ENCODE assay signal across 1 cellular context in genomic region chr12:8697476-8698131, GRCh38.
TF ChIP-seq lines count a peak whose summit lies in the region.

Gene RIMKLB (plus strand): TSS chr12:8697991. CDS start chr12:8713867, 15,876 bp downstream.

TF ChIP-seq in K562, 482 proteins besides CTCF, POLR2A, EP300 and RAD21 (continued from another document):
- 0 out of 2 replicates have a peak, but pooled peaks have one; percentile 50 for TF ChIP-seq RB1 (IDR thresholded peaks at IDR 0.05; ENCODE audit: low read depth)
- 0 out of 2 replicates have a peak, but pooled peaks have one; percentile 22 for TF ChIP-seq CREB1 (IDR thresholded peaks at IDR 0.05)
- TF ChIP-seq CREB1 (CRISPR knock-in tag; IDR thresholded peaks at IDR 0.05) = no peak
- 0 out of 2 replicates have a peak, but pooled peaks have one; percentile 20 for TF ChIP-seq HES1 (IDR thresholded peaks at IDR 0.05; ENCODE audit: low read depth)
- TF ChIP-seq TFAP4 (CRISPR knock-in tag; IDR thresholded peaks at IDR 0.05; ENCODE audit: borderline replicate concordance) = 0 out of 2 replicates have a peak, but pooled peaks have one; percentile 15
- TF ChIP-seq HDAC1 (IDR thresholded peaks at IDR 0.05) = peak in 1 of 2 experiments; percentile 73; a peak in 2 of 4 replicates
- TF ChIP-seq ELK1 (CRISPR knock-in tag; IDR thresholded peaks at IDR 0.05) = no peak
- TF ChIP-seq PRPF4 (IDR thresholded peaks at IDR 0.05; ENCODE audit: insufficient read depth, low read depth, low read length, poor library complexity, severe bottlenecking) = peak; percentile 5
- TF ChIP-seq ZNF212 (CRISPR knock-in tag; IDR thresholded peaks at IDR 0.05) = no peak
- TF ChIP-seq CHD2 (IDR thresholded peaks at IDR 0.05; ENCODE audit: low read depth, low read length) = peak; percentile 82
- TF ChIP-seq POLR2AphosphoS5 (IDR thresholded peaks at IDR 0.05; ENCODE audit: control insufficient read depth, insufficient read depth, low read depth, low read length) = peak; percentile 35; the same call in 1 of the 2 replicates
- no peak for TF ChIP-seq RAD51 (IDR thresholded peaks at IDR 0.05; ENCODE audit: borderline replicate concordance, low read depth)
- no peak for TF ChIP-seq NCOR1 (IDR thresholded peaks at IDR 0.05)
- TF ChIP-seq EGR1 (conservative IDR thresholded peaks at IDR 0.05) = peak; percentile 83
- TF ChIP-seq SFPQ (IDR thresholded peaks at IDR 0.05; ENCODE audit: low read depth, low read length) = no peak
- no peak for TF ChIP-seq E2F5 (CRISPR knock-in tag; IDR thresholded peaks at IDR 0.05)
- peak; percentile 69; the same call in 1 of the 2 replicates for TF ChIP-seq PHF8 (IDR thresholded peaks at IDR 0.05; ENCODE audit: borderline replicate concordance, low read length)
- no peak for TF ChIP-seq MECOM (CRISPR knock-in tag; IDR thresholded peaks at IDR 0.05)
- TF ChIP-seq GABPA (tag; conservative IDR thresholded peaks at IDR 0.05; ENCODE audit: low read depth) = peak; percentile 61
- TF ChIP-seq ZNF408 (CRISPR knock-in tag; IDR thresholded peaks at IDR 0.05; ENCODE audit: low read depth) = no peak
- TF ChIP-seq ZNF740 (CRISPR knock-in tag; IDR thresholded peaks at IDR 0.05) = peak; percentile 92
- TF ChIP-seq ZNF740 (tag; IDR thresholded peaks at IDR 0.05) = peak in 1 of 2 experiments; percentile 86; a peak in 2 of 4 replicates
- TF ChIP-seq ZNF766 (CRISPR knock-in tag; conservative IDR thresholded peaks at IDR 0.05) = no peak
- no peak for TF ChIP-seq RERE (CRISPR knock-in tag; IDR thresholded peaks at IDR 0.05; ENCODE audit: borderline replicate concordance)
- TF ChIP-seq PRDM10 (IDR thresholded peaks at IDR 0.05; ENCODE audit: partially characterized antibody) = peak; percentile 59
- TF ChIP-seq CBFA2T3 (IDR thresholded peaks at IDR 0.05) = no peak
- no peak for TF ChIP-seq RCOR1 (IDR thresholded peaks at IDR 0.05; ENCODE audit: borderline replicate concordance in 1 of 2, low read depth in 2 of 2, low read length in 2 of 2)
- no peak for TF ChIP-seq ETS1 (conservative IDR thresholded peaks at IDR 0.05; ENCODE audit: control insufficient read depth, low read depth, low read length)
- peak in 1 of 2 experiments; percentile 80; a peak in 2 of 4 replicates for TF ChIP-seq ZNF639 (CRISPR knock-in tag; conservative IDR thresholded peaks at IDR 0.05 in 1 of 2, IDR thresholded peaks at IDR 0.05 in 1 of 2)
- TF ChIP-seq ZNF584 (CRISPR knock-in tag; IDR thresholded peaks at IDR 0.05; ENCODE audit: low read depth) = 0 out of 2 replicates have a peak, but pooled peaks have one; percentile 12
- no peak for TF ChIP-seq HLTF (IDR thresholded peaks at IDR 0.05)
- no peak for TF ChIP-seq KDM1A (IDR thresholded peaks at IDR 0.05)
- no peak for TF ChIP-seq THAP7 (CRISPR knock-in tag; IDR thresholded peaks at IDR 0.05)
TF ChIP-seq in K562: peak in this region for 48.
